Comparison of ENCODE assay signal across 11 cellular contexts in genomic region chr15:73691398-73691797, GRCh38. TPM values are rescaled to one million over a fixed set of nuclear protein-coding genes. Genes with fewer than 3 reads are reported as not detected.
DNase-seq lines count a peak whose midpoint lies in the region; ATAC-seq and TF ChIP-seq lines count a peak whose summit lies in the region.
"Had no signal": no experiment of that assay in that cellular context is flagged by ENCODE, and none has a peak within 500 bp of the region (broad histone marks: within the 10 kb centered on the region; RNA-seq: fewer than 3 reads in every experiment).

No MANE protein-coding gene starts in this region.

- H2BK5ac ChIP-seq in H9 (ENCODE audit: insufficient read length, low read length) = no peak overlapping the region

- H2AK5ac ChIP-seq in H9 (ENCODE audit: insufficient read length, low read length) = no peak overlapping the region

- no peaks in the 10 kb centered on the region for H3K27me3 Mint-ChIP-seq in H9 (ENCODE audit: low read depth)

- H3K27me3 ChIP-seq in H9 (ENCODE audit: insufficient read depth, low read length) (no peaks in the 10 kb centered on the region), adipocyte (replicated peaks; ENCODE audit: control insufficient read depth, insufficient read depth, low read length) (no peaks in the 10 kb centered on the region)

- H4K91ac ChIP-seq in H9 (ENCODE audit: insufficient read length, low read depth, low read length) = no peak overlapping the region

- H3K23ac ChIP-seq in H9 (ENCODE audit: insufficient read length, low read depth, low read length) = no peak overlapping the region

- H3K36me3 Mint-ChIP-seq in H9 (ENCODE audit: insufficient read depth in 1 of 3, low read depth in 3 of 3) = peaks cover 1 to 5% (median 3%) of the 10 kb centered on the region in 3 experiments; a peak in 5 of 7 replicates

- peaks cover 34% of the 10 kb centered on the region; the same call in 1 of the 2 replicates for H3K79me2 ChIP-seq in H9 (ENCODE audit: insufficient read depth, low read length)

- H3K23me2 ChIP-seq in H9 (ENCODE audit: insufficient read length, low read depth, low read length, poor library complexity, severe bottlenecking) = no peaks in the 10 kb centered on the region

- ATAC-seq in left cardiac atrium = peak; percentile 56 to 82
- no peak for ATAC-seq in HG03095 (IDR thresholded peaks at IDR 0.05; ENCODE audit: unreplicated experiment)
- no peak for ATAC-seq in GM21619 (IDR thresholded peaks at IDR 0.05; ENCODE audit: unreplicated experiment)
- ATAC-seq: stimulated activated naive CD8-positive, alpha-beta T cell treated with anti-CD3 and anti-CD28 coated beads, Interleukin-15, Interleukin-2, amounts not matched to agents 100 U/mL and 50 U/mL, for 24 hours had no signal

- no CpG with 5 or more reads among the region's 6 CpGs for WGBS in H9 (ENCODE audit: extremely low coverage, insufficient read length, low lambda C conversion rate)

- H3K4me3 ChIP-seq in adipocyte (ENCODE audit: low read length) (peak overlapping the region; percentile 42), skeletal muscle cell (ENCODE audit: low read depth, low read length) (no peak overlapping the region)

- no peak overlapping the region for H3K4me3 Mint-ChIP-seq in H9

- H3K4ac ChIP-seq in H9 (ENCODE audit: low read depth, low read length) = no peak overlapping the region

- no peak overlapping the region for H2AFZ ChIP-seq in H9 (ENCODE audit: low read length)
- H2AFZ ChIP-seq: parathyroid adenoma had no signal

- no peak overlapping the region for H4K5ac ChIP-seq in H9 (ENCODE audit: insufficient read length, low read depth, low read length)

- H2BK15ac ChIP-seq in H9 (ENCODE audit: low read depth, low read length) = no peak overlapping the region

- peaks cover 7% of the 10 kb centered on the region; the same call in 1 of the 2 replicates for H3K4me1 ChIP-seq in H9 (ENCODE audit: insufficient read depth, low read length)
- H3K4me1 ChIP-seq in adipocyte (ENCODE audit: control insufficient read depth, insufficient read depth, low read length) = peaks cover 91% of the 10 kb centered on the region
- H3K4me1 ChIP-seq: parathyroid adenoma had no signal

- no peak overlapping the region for H4K8ac ChIP-seq in H9 (replicated peaks; ENCODE audit: insufficient read length, low read depth, low read length)

- no peak overlapping the region for H2BK20ac ChIP-seq in H9 (ENCODE audit: low read depth, low read length, poor library complexity, severe bottlenecking)

- intact Hi-C loops in left cardiac atrium (cut with DNase I) = loop anchor here in 1 of 2 donors (10.0 kb wide), 1 partner anchor 407 kb away; no protein-coding TSS in a partner anchor

- H3K56ac ChIP-seq in H9 (ENCODE audit: insufficient read length, low read depth, low read length) = no peak overlapping the region

- peaks cover 34% of the 10 kb centered on the region in 2 experiments for H3K4me1 Mint-ChIP-seq in H9

- no peak overlapping the region for H3T11ph ChIP-seq in H9 (ENCODE audit: low read length)

- H3K79me1 ChIP-seq in H9 (ENCODE audit: insufficient read depth, low read depth, low read length, poor library complexity, severe bottlenecking) = peaks cover 11% of the 10 kb centered on the region

- H3K18ac ChIP-seq in H9 (ENCODE audit: insufficient read length, low read depth, low read length) = no peak overlapping the region

- TF ChIP-seq CTCF in H9 (conservative IDR thresholded peaks at IDR 0.05) = peak; percentile 36; the same call in 2 of the 3 replicates

- H3K27ac ChIP-seq in H9 (ENCODE audit: insufficient read length, low read depth, low read length) = no peak overlapping the region
- H3K27ac ChIP-seq: parathyroid adenoma had no signal

- no peaks in the 10 kb centered on the region for H3K9me3 Mint-ChIP-seq in H9

- H4K20me1 ChIP-seq in H9 (ENCODE audit: control insufficient read depth, insufficient read depth, insufficient read length) = no peaks in the 10 kb centered on the region

- no peak overlapping the region for H3K14ac ChIP-seq in H9 (ENCODE audit: insufficient read depth, low read length)

- H3K27ac Mint-ChIP-seq in H9 = no peak overlapping the region

- no peaks in the 10 kb centered on the region for H3K9me3 ChIP-seq in H9 (ENCODE audit: control insufficient read depth, low read depth, low read length)
- H3K9me3 ChIP-seq in adipocyte (ENCODE audit: control insufficient read depth, low read length) = no peaks in the 10 kb centered on the region

- DNase-seq in H9 = peak; percentile 86
- DNase-seq in adipocyte (ENCODE audit: low read depth) = peak; percentile 65
- peak; percentile 81 for DNase-seq in left cardiac atrium
- peak; percentile 45 for DNase-seq in skeletal muscle cell (ENCODE audit: low read depth)
- DNase-seq in NCI-H1105 (lab: John Stamatoyannopoulos, UW) = no peak
- DNase-seq in NCI-H345 treated with DMSO at 0.1 percent for 48 hours (lab: John Stamatoyannopoulos, UW; ENCODE audit: unreplicated experiment) = no peak
- DNase-seq: NCI-H2081; stimulated activated naive CD8-positive, alpha-beta T cell treated with anti-CD3 and anti-CD28 coated beads, Interleukin-15, Interleukin-2, amounts not matched to agents 100 U/mL and 50 U/mL, for 24 hours had no signal

- no peak overlapping the region for H2BK120ac ChIP-seq in H9 (ENCODE audit: low read depth, low read length, poor library complexity, severe bottlenecking)

- H3K9ac ChIP-seq in H9 (ENCODE audit: extremely low read depth, insufficient read length, low read length) (no peak overlapping the region), adipocyte (ENCODE audit: low read length) (peak overlapping the region; percentile 63)
- H3K9ac ChIP-seq: parathyroid adenoma had no signal

- no peaks in the 10 kb centered on the region for H3K36me3 ChIP-seq in adipocyte (ENCODE audit: control insufficient read depth, insufficient read depth, low read length, severe bottlenecking)

- H2BK12ac ChIP-seq in H9 (ENCODE audit: insufficient read length, low read depth, low read length) = no peak overlapping the region

- no peak overlapping the region for H3K4me2 ChIP-seq in H9 (ENCODE audit: insufficient read depth, insufficient read length, low read length)

RNA-seq across cellular contexts. Expression of gene CD276, which starts 7.2 kb away (rescaled TPM):
- total RNA-seq in H9 (2021) (125 and 133 TPM in 2 replicates), left cardiac atrium (10 to 100 TPM; 29.6 to 77.5 TPM)

RNA-seq across cellular contexts. Expression of gene NPTN, which starts 58.2 kb away (rescaled TPM):
- 89.1 and 90.9 TPM in 2 replicates for total RNA-seq in H9 (2021)
- 100 to 1,000 TPM; 175 to 223 TPM for total RNA-seq in left cardiac atrium

Comparison
In these comparisons a context has a peak if more than half of its experiments do, and no peak if none do; other contexts are left out.
1. DNase-seq: peak in H9 (single experiment), adipocyte (single experiment), left cardiac atrium (single experiment) and skeletal muscle cell (single experiment); none in NCI-H1105 (single experiment) and NCI-H345 treated with DMSO at 0.1 percent for 48 hours (single experiment).
2. ATAC-seq: peak in left cardiac atrium (2 of 2); none in HG03095 (single experiment) and GM21619 (single experiment).